1 cellular context compared by ENCODE assay signal in genomic region chr19:4034048-4035017, GRCh38.
TF ChIP-seq lines count a peak whose summit lies in the region.

No MANE protein-coding gene starts in this region.

TF ChIP-seq in IMR-90, 13 proteins besides CTCF, POLR2A, EP300 and RAD21 (continued from another document):
- no peak for TF ChIP-seq ELK1 (IDR thresholded peaks at IDR 0.05; ENCODE audit: borderline replicate concordance, low read depth, low read length)
- no peak for TF ChIP-seq RCOR1 (IDR thresholded peaks at IDR 0.05; ENCODE audit: insufficient replicate concordance, low read length)
